16 cellular contexts compared by ENCODE assay signal in genomic region chr13:26619321-26619720, GRCh38.
A peak's percentile ranks its signal among the peaks of the same experiment; 100 is the strongest.
DNase-seq lines count a peak whose midpoint lies in the region; ATAC-seq and TF ChIP-seq lines count a peak whose summit lies in the region.
"Had no signal": no experiment of that assay in that cellular context is flagged by ENCODE, and none has a peak within 500 bp of the region (broad histone marks: within the 10 kb centered on the region; RNA-seq: fewer than 3 reads in every experiment).

No MANE protein-coding gene starts in this region.

- in situ Hi-C loops in brain microvascular endothelial cell (cut with HindIII; ENCODE audit: low pct_ligation_motif_present, low sequenced_read_pairs): no loop called here

- H3K4me2 ChIP-seq in BLaER1 (peak overlapping the region; percentile 76), Loucy (ENCODE audit: low read depth, low read length, poor library complexity, severe bottlenecking) (peak overlapping the region; percentile 74)

- H3K27me3 Mint-ChIP-seq in CD4-positive, alpha-beta memory T cell: peaks cover 12 to 16% of the 10 kb centered on the region in 2 donors
- H3K27me3 Mint-ChIP-seq in chondrocyte (ENCODE audit: low read depth): no peaks in the 10 kb centered on the region

- peaks cover 0 to 2% (median under 1%) of the 10 kb centered on the region in 4 donors for H3K4me1 Mint-ChIP-seq in CD4-positive, alpha-beta memory T cell
- H3K4me1 Mint-ChIP-seq in chondrocyte (ENCODE audit: low read depth): peaks cover 9% of the 10 kb centered on the region
- H3K4me1 Mint-ChIP-seq: B cell; stimulated activated naive B cell treated with anti-CD40 and anti-IgM and Interleukin-4, amounts not matched to agents 10 μg/mL and 1 μg/mL and 100 μg/mL, for 72 hours; WTC11 had no signal

- no peaks in the 10 kb centered on the region for H3K79me2 ChIP-seq in Loucy (ENCODE audit: insufficient read depth, low read length)

- no peak overlapping the region for H3K4me3 ChIP-seq in BLaER1
- H3K4me3 ChIP-seq in Loucy (ENCODE audit: low read length, poor library complexity, severe bottlenecking): peak overlapping the region; percentile 31
- no peak overlapping the region for H3K4me3 ChIP-seq in brain microvascular endothelial cell (ENCODE audit: low read depth, low read length)
- H3K4me3 ChIP-seq in CD4-positive, alpha-beta memory T cell (ENCODE audit: low read length in 2 of 2): no peak overlapping the region
- H3K4me3 ChIP-seq: heart left ventricle had no signal

- H3K36me3 Mint-ChIP-seq in CD4-positive, alpha-beta memory T cell: no peaks in the 10 kb centered on the region
- peaks cover 20% of the 10 kb centered on the region for H3K36me3 Mint-ChIP-seq in chondrocyte (ENCODE audit: low read depth)

- DNase-seq in brain microvascular endothelial cell: peak; percentile 80
- peak; percentile 46 for DNase-seq in kidney tubule cell (ENCODE audit: low spot score)
- DNase-seq in CD4-positive, alpha-beta memory T cell: no peak
- DNase-seq in chondrocyte (ENCODE audit: low spot score): no peak
- no peak for DNase-seq in middle frontal gyrus (ENCODE audit: extremely low spot score, low spot score)
- DNase-seq: central memory CD4-positive, alpha-beta T cell; GOT3; heart left ventricle; NCI-H2227 treated with DMSO at 0.1 percent for 48 hours; stimulated activated naive B cell treated with anti-CD40 and anti-IgM and Interleukin-4, amounts not matched to agents 10 μg/mL and 1 μg/mL and 100 μg/mL, for 72 hours; trophoblast cell had no signal

- H3K9me3 ChIP-seq in BLaER1 (peaks cover 8% of the 10 kb centered on the region), Loucy (ENCODE audit: insufficient read depth, low read depth, low read length) (peaks cover 10% of the 10 kb centered on the region)
- H3K9me3 ChIP-seq in CD4-positive, alpha-beta memory T cell (ENCODE audit: control insufficient read depth in 1 of 2, low read length in 2 of 2): no peaks in the 10 kb centered on the region

- no peak overlapping the region for H2AFZ ChIP-seq in Loucy (ENCODE audit: low read length)

- H3K27me3 ChIP-seq in BLaER1 (no peaks in the 10 kb centered on the region), Loucy (ENCODE audit: insufficient read depth, low read length, poor library complexity, severe bottlenecking) (no peaks in the 10 kb centered on the region), brain microvascular endothelial cell (replicated peaks) (no peaks in the 10 kb centered on the region)
- no peaks in the 10 kb centered on the region for H3K27me3 ChIP-seq in CD4-positive, alpha-beta memory T cell (ENCODE audit: insufficient read depth, low read length)
- H3K27me3 ChIP-seq: heart left ventricle had no signal

- H3K27ac ChIP-seq in BLaER1: no peak overlapping the region
- no peak overlapping the region for H3K27ac ChIP-seq in brain microvascular endothelial cell
- no peak overlapping the region for H3K27ac ChIP-seq in CD4-positive, alpha-beta memory T cell (ENCODE audit: low read depth, low read length)
- H3K27ac ChIP-seq: heart left ventricle had no signal

- CTCF ChIA-PET in CD4-positive, alpha-beta memory T cell (lab: Charles Lee; ENCODE audit: partially characterized antibody): no interaction called here

- no peak overlapping the region for H3K9ac ChIP-seq in BLaER1
- H3K9ac ChIP-seq in Loucy (ENCODE audit: low read depth, low read length, poor library complexity, severe bottlenecking): peak overlapping the region; percentile 9

- H3K36me3 ChIP-seq in BLaER1 (no peaks in the 10 kb centered on the region), Loucy (ENCODE audit: insufficient read depth, low read length) (no peaks in the 10 kb centered on the region), brain microvascular endothelial cell (replicated peaks) (no peaks in the 10 kb centered on the region)
- H3K36me3 ChIP-seq in CD4-positive, alpha-beta memory T cell (ENCODE audit: insufficient read depth, low read length): no peaks in the 10 kb centered on the region
- H3K36me3 ChIP-seq: heart left ventricle had no signal

- TF ChIP-seq CTCF in Loucy (conservative IDR thresholded peaks at IDR 0.05; ENCODE audit: low read length): no peak
- no peak for TF ChIP-seq CTCF in brain microvascular endothelial cell (IDR thresholded peaks at IDR 0.05; ENCODE audit: low read depth, low read length, missing control alignments)
- TF ChIP-seq CTCF in chondrocyte (IDR thresholded peaks at IDR 0.05): no peak

- no peak for ATAC-seq in HG03460 (IDR thresholded peaks at IDR 0.05; ENCODE audit: unreplicated experiment)
- ATAC-seq: heart left ventricle; stimulated activated naive B cell treated with anti-CD40 and anti-IgM and Interleukin-4, amounts not matched to agents 10 μg/mL and 1 μg/mL and 100 μg/mL, for 72 hours; WTC11 had no signal

- POLR2A ChIA-PET in CD4-positive, alpha-beta memory T cell (lab: Charles Lee; ENCODE audit: partially characterized antibody): no interaction called here

- H3K4me1 ChIP-seq in BLaER1 (peaks cover 61% of the 10 kb centered on the region), Loucy (ENCODE audit: insufficient read depth, low read length, poor library complexity, severe bottlenecking) (peaks cover 59% of the 10 kb centered on the region)
- no peaks in the 10 kb centered on the region for H3K4me1 ChIP-seq in CD4-positive, alpha-beta memory T cell (ENCODE audit: insufficient read depth, low read length)

- H3K27ac Mint-ChIP-seq in CD4-positive, alpha-beta memory T cell: no peak overlapping the region
- H3K27ac Mint-ChIP-seq in chondrocyte (ENCODE audit: unreplicated experiment): no peak overlapping the region
- H3K27ac Mint-ChIP-seq: B cell; stimulated activated naive B cell treated with anti-CD40 and anti-IgM and Interleukin-4, amounts not matched to agents 10 μg/mL and 1 μg/mL and 100 μg/mL, for 72 hours; WTC11 had no signal

- H3F3A ChIP-seq in Loucy (ENCODE audit: low read depth): peaks cover 8% of the 10 kb centered on the region; the same call in 1 of the 2 replicates

- H3K4me3 Mint-ChIP-seq in CD4-positive, alpha-beta memory T cell: no peak overlapping the region
- no peak overlapping the region for H3K4me3 Mint-ChIP-seq in chondrocyte (ENCODE audit: unreplicated experiment)
- H3K4me3 Mint-ChIP-seq: B cell; stimulated activated naive B cell treated with anti-CD40 and anti-IgM and Interleukin-4, amounts not matched to agents 10 μg/mL and 1 μg/mL and 100 μg/mL, for 72 hours; WTC11 had no signal

- H3K9me2 ChIP-seq in Loucy (replicated peaks; ENCODE audit: low read depth, low read length): no peaks in the 10 kb centered on the region

- H3K9me3 Mint-ChIP-seq in CD4-positive, alpha-beta memory T cell: peaks cover 0 to 16% (median 11%) of the 10 kb centered on the region in 8 donors
- H3K9me3 Mint-ChIP-seq in chondrocyte (ENCODE audit: low read depth): peaks cover 11% of the 10 kb centered on the region

- intact Hi-C loops in CD4-positive, alpha-beta memory T cell (cut with micrococcal nuclease): no loop called here

- H4K20me1 ChIP-seq in BLaER1 (peaks cover 10% of the 10 kb centered on the region; the same call in 1 of the 2 replicates), Loucy (ENCODE audit: insufficient read depth, low read length, poor library complexity, severe bottlenecking) (no peaks in the 10 kb centered on the region)

Comparison
In these comparisons a context has a peak if more than half of its experiments do, and no peak if none do; other contexts are left out.
1. DNase-seq: peak in brain microvascular endothelial cell (single experiment) and kidney tubule cell (single experiment); none in CD4-positive, alpha-beta memory T cell (0 of 5), chondrocyte (single experiment) and middle frontal gyrus (single experiment).